In genomic region chr9:7320139-7320538, GRCh38 we compare ENCODE assay signal across 11 cellular contexts.
DNase-seq lines count a peak whose midpoint lies in the region; ATAC-seq and TF ChIP-seq lines count a peak whose summit lies in the region.
"Had no signal": no experiment of that assay in that cellular context is flagged by ENCODE, and none has a peak within 500 bp of the region (broad histone marks: within the 10 kb centered on the region; RNA-seq: fewer than 3 reads in every experiment).

No MANE protein-coding gene starts in this region.

- H2AFZ ChIP-seq in mammary epithelial cell (ENCODE audit: low read depth, low read length): peak overlapping the region; percentile 10

- no peak for ATAC-seq in GM18867 (IDR thresholded peaks at IDR 0.05; ENCODE audit: unreplicated experiment)
- no peak for ATAC-seq in activated CD4-positive, alpha-beta T cell treated with anti-CD3 and anti-CD28 coated beads for 36 hours

- no peak overlapping the region for H3K4me3 ChIP-seq in mammary epithelial cell (replicated peaks in 1 of 3; ENCODE audit: insufficient read depth in 1 of 3, low read depth in 2 of 3, low read length in 3 of 3)
- no peak overlapping the region for H3K4me3 ChIP-seq in esophagus squamous epithelium
- H3K4me3 ChIP-seq: lower lobe of right lung had no signal

- no peaks in the 10 kb centered on the region for H3K4me1 ChIP-seq in mammary epithelial cell (ENCODE audit: insufficient read depth, low read length)
- H3K4me1 ChIP-seq in esophagus squamous epithelium: no peaks in the 10 kb centered on the region
- H3K4me1 ChIP-seq: lower lobe of right lung had no signal

- H3K9ac ChIP-seq in mammary epithelial cell (ENCODE audit: insufficient read depth, low read length): no peak overlapping the region

- H3K9me3 ChIP-seq in mammary epithelial cell (replicated peaks; ENCODE audit: insufficient read depth, low read length) (no peaks in the 10 kb centered on the region), esophagus squamous epithelium (no peaks in the 10 kb centered on the region)
- H3K9me3 ChIP-seq: lower lobe of right lung had no signal

- H3K27ac Mint-ChIP-seq in activated CD4-positive, alpha-beta T cell treated with anti-CD3 and anti-CD28 coated beads for 36 hours: no peak overlapping the region
- H3K27ac Mint-ChIP-seq: dendritic cell treated with granulocyte-macrophage colony-stimulating factor and Interleukin-4, amounts not matched to agents 40 ng/mL and 50 ng/mL, for 4 days had no signal

- no peaks in the 10 kb centered on the region for H3K36me3 Mint-ChIP-seq in activated CD4-positive, alpha-beta T cell treated with anti-CD3 and anti-CD28 coated beads for 36 hours (ENCODE audit: low read depth)

- BruUV-seq in mammary epithelial cell (replicated peaks; lab: Mats Ljungman, UMichigan): no TSS peak

- peaks cover 18% of the 10 kb centered on the region for H3K27me3 Mint-ChIP-seq in activated CD4-positive, alpha-beta T cell treated with anti-CD3 and anti-CD28 coated beads for 36 hours
- H3K27me3 Mint-ChIP-seq: dendritic cell treated with granulocyte-macrophage colony-stimulating factor and Interleukin-4, amounts not matched to agents 40 ng/mL and 50 ng/mL, for 4 days had no signal

- H3K27ac ChIP-seq in mammary epithelial cell (ENCODE audit: insufficient read depth, low read depth, low read length): no peak overlapping the region
- no peak overlapping the region for H3K27ac ChIP-seq in esophagus squamous epithelium
- H3K27ac ChIP-seq: lower lobe of right lung had no signal

- no peaks in the 10 kb centered on the region for H4K20me1 ChIP-seq in mammary epithelial cell (ENCODE audit: insufficient read depth, low read length)

- H3K36me3 ChIP-seq in mammary epithelial cell (ENCODE audit: insufficient read depth, low read length): no peaks in the 10 kb centered on the region
- no peaks in the 10 kb centered on the region for H3K36me3 ChIP-seq in esophagus squamous epithelium
- H3K36me3 ChIP-seq: lower lobe of right lung had no signal

- POLR2A ChIA-PET in activated CD4-positive, alpha-beta T cell treated with anti-CD3 and anti-CD28 coated beads for 36 hours (lab: Charles Lee): no interaction called here

- no peak overlapping the region for H3K4me3 Mint-ChIP-seq in activated CD4-positive, alpha-beta T cell treated with anti-CD3 and anti-CD28 coated beads for 36 hours
- H3K4me3 Mint-ChIP-seq: dendritic cell treated with granulocyte-macrophage colony-stimulating factor and Interleukin-4, amounts not matched to agents 40 ng/mL and 50 ng/mL, for 4 days had no signal

- H3K79me2 ChIP-seq in mammary epithelial cell (ENCODE audit: insufficient read depth, low read length): no peaks in the 10 kb centered on the region

- H3K4me2 ChIP-seq in mammary epithelial cell (ENCODE audit: insufficient read depth, low read depth, low read length): no peak overlapping the region

- no peaks in the 10 kb centered on the region for H3K4me1 Mint-ChIP-seq in activated CD4-positive, alpha-beta T cell treated with anti-CD3 and anti-CD28 coated beads for 36 hours

- in situ Hi-C loops in mammary epithelial cell (cut with MboI; ENCODE audit: low sequenced_read_pairs in 2 of 2): no loop called here

- H3K9me3 Mint-ChIP-seq in activated CD4-positive, alpha-beta T cell treated with anti-CD3 and anti-CD28 coated beads for 36 hours (ENCODE audit: low read depth): peaks cover 4% of the 10 kb centered on the region
- H3K9me3 Mint-ChIP-seq: dendritic cell treated with granulocyte-macrophage colony-stimulating factor and Interleukin-4, amounts not matched to agents 40 ng/mL and 50 ng/mL, for 4 days had no signal

- intact Hi-C loops in mammary epithelial cell (cut with micrococcal nuclease) (no loop called here), esophagus squamous epithelium (cut with DNase I) (no loop called here)
- intact Hi-C loops in activated CD4-positive, alpha-beta T cell treated with anti-CD3 and anti-CD28 coated beads for 36 hours (cut with DNase I, micrococcal nuclease): no loop called here

- H3K27me3 ChIP-seq in mammary epithelial cell (ENCODE audit: insufficient read depth, low read length): no peaks in the 10 kb centered on the region
- no peaks in the 10 kb centered on the region for H3K27me3 ChIP-seq in esophagus squamous epithelium

- 33% methylated on average over 7 of the region's 7 CpGs for WGBS in mammary epithelial cell (ENCODE audit: low coverage, missing lambda C conversion rate)
- 28 to 30% methylated on average over 4 to 5 of the region's 7 CpGs for WGBS in esophagus squamous epithelium, 2 donors

- TF ChIP-seq CTCF in mammary epithelial cell (conservative IDR thresholded peaks at IDR 0.05 in 1 of 2, IDR thresholded peaks at IDR 0.05 in 1 of 2; ENCODE audit: extremely low read depth in 1 of 2, insufficient read depth in 1 of 2, low read depth in 1 of 2, low read length in 2 of 2): no peak
- TF ChIP-seq CTCF in esophagus squamous epithelium (IDR thresholded peaks at IDR 0.05): no peak

- DNase-seq in EH (ENCODE audit: low read depth) (peak; percentile 96), NCI-H510A (lab: John Stamatoyannopoulos, UW) (peak; percentile 28), mammary epithelial cell (peak; percentile 91), myocyte (ENCODE audit: low read depth) (peak; percentile 92), NAMALWA (ENCODE audit: low spot score) (no peak), esophagus squamous epithelium (lab: John Stamatoyannopoulos, UW) (no peak)
- no peak for DNase-seq in activated CD4-positive, alpha-beta T cell treated with anti-CD3 and anti-CD28 coated beads for 36 hours
- DNase-seq: lower lobe of right lung; stimulated activated CD4-positive, alpha-beta T cell treated with anti-CD3 and anti-CD28 coated beads, Interleukin-15, amount 100 ng/mL, for 24 hours had no signal

- TF ChIP-seq POLR2A in esophagus squamous epithelium (IDR thresholded peaks at IDR 0.05): no peak

- CTCF ChIA-PET in mammary epithelial cell (lab: Charles Lee; ENCODE audit: low non-redundant PET): interaction anchor here (0.5 kb wide), 1 partner anchor 493 kb away, joined by 4 read pairs; no protein-coding TSS in a partner anchor
- CTCF ChIA-PET in activated CD4-positive, alpha-beta T cell treated with anti-CD3 and anti-CD28 coated beads for 36 hours (lab: Charles Lee): no interaction called here

- dilution Hi-C loops in mammary epithelial cell (cut with HindIII; ENCODE audit: low sequenced_read_pairs): no loop called here

Comparison
In these comparisons a context has a peak if more than half of its experiments do, and no peak if none do; other contexts are left out.
1. DNase-seq: peak in EH (single experiment), NCI-H510A (single experiment), mammary epithelial cell (single experiment) and myocyte (single experiment); none in NAMALWA (single experiment), activated CD4-positive, alpha-beta T cell treated with anti-CD3 and anti-CD28 coated beads for 36 hours (single experiment) and esophagus squamous epithelium (single experiment).